In genomic region chr16:5072334-5073278, GRCh38 we compare ENCODE assay signal across 8 cellular contexts. TPM values are rescaled to one million over a fixed set of nuclear protein-coding genes. Genes with fewer than 3 reads are reported as not detected.
DNase-seq lines count a peak whose midpoint lies in the region; ATAC-seq lines count a peak whose summit lies in the region.

No MANE protein-coding gene starts in this region.

- H3K36me3 Mint-ChIP-seq in activated CD4-positive, alpha-beta memory T cell treated with anti-CD3 and anti-CD28 coated beads, Interleukin-2, amount 10 ng/mL, durations not matched to agents 7 days and 5 days (ENCODE audit: low read depth), result peaks cover 13% of the 10 kb centered on the region
- H3K36me3 Mint-ChIP-seq in stimulated activated memory B cell treated with anti-CD40 and anti-IgM and Interleukin-4, amounts not matched to agents 10 μg/mL and 1 μg/mL and 100 μg/mL, for 72 hours, result peaks cover 32% of the 10 kb centered on the region

- no CpG with 5 or more reads among the region's 12 CpGs for WGBS in iPS DF 6.9 (ENCODE audit: insufficient coverage, insufficient read length)

- H3K27ac ChIP-seq in iPS DF 6.9 (ENCODE audit: low read length), result no peak overlapping the region

- peak overlapping the region; percentile 69; the same call in 1 of the 2 replicates for H3K4me3 ChIP-seq in iPS DF 6.9 (ENCODE audit: low read length)

- peaks cover 16% of the 10 kb centered on the region for H3K36me3 ChIP-seq in iPS DF 6.9 (ENCODE audit: control insufficient read depth, insufficient read depth, low read length)

- CTCF ChIA-PET in activated CD4-positive, alpha-beta memory T cell treated with anti-CD3 and anti-CD28 coated beads, Interleukin-2, amount 10 ng/mL, durations not matched to agents 7 days and 5 days (lab: Charles Lee), result interaction anchor here (1.2 to 1.9 kb wide), 3 partner anchors 12 to 16 kb away, joined by 4 to 14 read pairs (median 5); no protein-coding TSS in a partner anchor

- no peaks in the 10 kb centered on the region for H3K27me3 ChIP-seq in iPS DF 6.9 (ENCODE audit: control insufficient read depth, insufficient read depth, low read length)

- no peaks in the 10 kb centered on the region for H3K9me3 Mint-ChIP-seq in activated CD4-positive, alpha-beta memory T cell treated with anti-CD3 and anti-CD28 coated beads, Interleukin-2, amount 10 ng/mL, durations not matched to agents 7 days and 5 days
- H3K9me3 Mint-ChIP-seq in stimulated activated memory B cell treated with anti-CD40 and anti-IgM and Interleukin-4, amounts not matched to agents 10 μg/mL and 1 μg/mL and 100 μg/mL, for 72 hours, result no peaks in the 10 kb centered on the region

- no peaks in the 10 kb centered on the region for H3K9me3 ChIP-seq in iPS DF 6.9 (ENCODE audit: control insufficient read depth, insufficient read depth, low read length)

- POLR2A ChIA-PET in activated CD4-positive, alpha-beta memory T cell treated with anti-CD3 and anti-CD28 coated beads, Interleukin-2, amount 10 ng/mL, durations not matched to agents 7 days and 5 days (lab: Charles Lee), result interaction anchor here (1.1 to 3.0 kb wide), 5 partner anchors 14 to 39 kb away, joined by 3 to 23 read pairs (median 6); partner anchors contain the start of gene NAGPA

- DNase-seq in activated CD4-positive, alpha-beta memory T cell treated with anti-CD3 and anti-CD28 coated beads, Interleukin-2, amount 10 ng/mL, durations not matched to agents 7 days and 5 days, result no peak
- DNase-seq in iPS DF 6.9 (ENCODE audit: low read depth, low spot score) (no peak), DMS153 treated with DMSO at 0.1 percent for 48 hours (lab: John Stamatoyannopoulos, UW; ENCODE audit: unreplicated experiment) (no peak), DMS153 (lab: John Stamatoyannopoulos, UW) (no peak), NOMO-1 treated with DMSO at 0.1 percent for 48 hours (lab: John Stamatoyannopoulos, UW; ENCODE audit: unreplicated experiment) (no peak)

- peak overlapping the region; percentile 94 for H3K27ac Mint-ChIP-seq in activated CD4-positive, alpha-beta memory T cell treated with anti-CD3 and anti-CD28 coated beads, Interleukin-2, amount 10 ng/mL, durations not matched to agents 7 days and 5 days
- H3K27ac Mint-ChIP-seq in stimulated activated memory B cell treated with anti-CD40 and anti-IgM and Interleukin-4, amounts not matched to agents 10 μg/mL and 1 μg/mL and 100 μg/mL, for 72 hours, result peak overlapping the region; percentile 98

- peak overlapping the region; percentile 91 for H3K4me3 Mint-ChIP-seq in activated CD4-positive, alpha-beta memory T cell treated with anti-CD3 and anti-CD28 coated beads, Interleukin-2, amount 10 ng/mL, durations not matched to agents 7 days and 5 days
- H3K4me3 Mint-ChIP-seq in stimulated activated memory B cell treated with anti-CD40 and anti-IgM and Interleukin-4, amounts not matched to agents 10 μg/mL and 1 μg/mL and 100 μg/mL, for 72 hours, result peak overlapping the region; percentile 89

- ATAC-seq in GM21786 (IDR thresholded peaks at IDR 0.05; ENCODE audit: unreplicated experiment), result peak; percentile 12
- ATAC-seq in stimulated activated memory B cell treated with anti-CD40 and anti-IgM and Interleukin-4, amounts not matched to agents 10 μg/mL and 1 μg/mL and 100 μg/mL, for 72 hours, result no peak
- ATAC-seq in GM18517 (IDR thresholded peaks at IDR 0.05; ENCODE audit: unreplicated experiment), result no peak

- H3K4me1 ChIP-seq in iPS DF 6.9 (ENCODE audit: control insufficient read depth, insufficient read depth, low read length), result no peaks in the 10 kb centered on the region; the same call in 1 of the 2 replicates

- peaks cover 34% of the 10 kb centered on the region for H3K4me1 Mint-ChIP-seq in activated CD4-positive, alpha-beta memory T cell treated with anti-CD3 and anti-CD28 coated beads, Interleukin-2, amount 10 ng/mL, durations not matched to agents 7 days and 5 days
- H3K4me1 Mint-ChIP-seq in stimulated activated memory B cell treated with anti-CD40 and anti-IgM and Interleukin-4, amounts not matched to agents 10 μg/mL and 1 μg/mL and 100 μg/mL, for 72 hours, result peaks cover 36% of the 10 kb centered on the region

- no peaks in the 10 kb centered on the region for H3K27me3 Mint-ChIP-seq in activated CD4-positive, alpha-beta memory T cell treated with anti-CD3 and anti-CD28 coated beads, Interleukin-2, amount 10 ng/mL, durations not matched to agents 7 days and 5 days
- no peaks in the 10 kb centered on the region for H3K27me3 Mint-ChIP-seq in stimulated activated memory B cell treated with anti-CD40 and anti-IgM and Interleukin-4, amounts not matched to agents 10 μg/mL and 1 μg/mL and 100 μg/mL, for 72 hours

RNA-seq across cellular contexts. Expression of gene ALG1, which starts 1.0 kb away (rescaled TPM):
- total RNA-seq in activated CD4-positive, alpha-beta memory T cell treated with anti-CD3 and anti-CD28 coated beads, Interleukin-2, amount 10 ng/mL, durations not matched to agents 7 days and 5 days, result 10 to 100 TPM; 18.7 to 19.3 TPM

RNA-seq across cellular contexts. Expression of gene C16orf89, which starts 6.8 kb away (rescaled TPM):
- total RNA-seq in activated CD4-positive, alpha-beta memory T cell treated with anti-CD3 and anti-CD28 coated beads, Interleukin-2, amount 10 ng/mL, durations not matched to agents 7 days and 5 days, result not detected

RNA-seq across cellular contexts. Expression of gene EEF2KMT, which starts 25.0 kb away (rescaled TPM):
- 1 to 10 TPM; 7.7 to 8.4 TPM for total RNA-seq in activated CD4-positive, alpha-beta memory T cell treated with anti-CD3 and anti-CD28 coated beads, Interleukin-2, amount 10 ng/mL, durations not matched to agents 7 days and 5 days

RNA-seq across cellular contexts. Expression of gene NAGPA, which starts 38.9 kb away (rescaled TPM):
- total RNA-seq in activated CD4-positive, alpha-beta memory T cell treated with anti-CD3 and anti-CD28 coated beads, Interleukin-2, amount 10 ng/mL, durations not matched to agents 7 days and 5 days, result 10 to 100 TPM; 12.5 to 12.8 TPM
